In genomic region chr2:25349397-25349796, GRCh38 we compare ENCODE assay signal across 17 cellular contexts. TPM values are rescaled to one million over a fixed set of nuclear protein-coding genes. Genes with fewer than 3 reads are reported as not detected.
DNase-seq lines count a peak whose midpoint lies in the region; ATAC-seq, FAIRE-seq and TF ChIP-seq lines count a peak whose summit lies in the region.
"Had no signal": no experiment of that assay in that cellular context is flagged by ENCODE, and none has a peak within 500 bp of the region (broad histone marks: within the 10 kb centered on the region; RNA-seq: fewer than 3 reads in every experiment).

No MANE protein-coding gene starts in this region.

- no peak overlapping the region for H2AFZ ChIP-seq in K562 (ENCODE audit: low read depth, low read length)
- no peak overlapping the region for H2AFZ ChIP-seq in mesenchymal stem cell (ENCODE audit: low read depth, low read length)

- CTCF ChIA-PET in K562 (lab: Yijun Ruan, JAX; ENCODE audit: low intra/inter-chr PET ratio), result no interaction called here
- CTCF ChIA-PET in Caco-2 (lab: Charles Lee), result interaction anchor here (0.8 kb wide), 1 partner anchor 13 kb away, joined by 3 read pairs; no protein-coding TSS in a partner anchor

- H3K23ac ChIP-seq in mesenchymal stem cell (ENCODE audit: low read length in 2 of 2), result no peak overlapping the region

- no peak for TF ChIP-seq EP300 in K562 (IDR thresholded peaks at IDR 0.05; ENCODE audit: low read length)

- no peaks in the 10 kb centered on the region for H3K36me3 Mint-ChIP-seq in glutamatergic neuron (ENCODE audit: unreplicated experiment)
- H3K36me3 Mint-ChIP-seq in Caco-2 (ENCODE audit: insufficient read depth, unreplicated experiment), result no peaks in the 10 kb centered on the region

- H2BK15ac ChIP-seq in mesenchymal stem cell (ENCODE audit: low read depth, poor library complexity, severe bottlenecking), result no peak overlapping the region

- H3K9ac ChIP-seq in K562 (ENCODE audit: insufficient read depth in 1 of 2, low read depth in 2 of 2, low read length in 2 of 2) (no peak overlapping the region), mesenchymal stem cell (ENCODE audit: low read length) (no peak overlapping the region)

- H3K4me3 ChIP-seq in AG09309 (ENCODE audit: control insufficient read depth, low read depth, low read length), result no peak overlapping the region
- no peak overlapping the region for H3K4me3 ChIP-seq in K562
- no peak overlapping the region for H3K4me3 ChIP-seq in mesenchymal stem cell (ENCODE audit: insufficient read depth in 1 of 2, low read depth in 1 of 2, low read length in 2 of 2)
- no peak overlapping the region for H3K4me3 ChIP-seq in Caco-2 (ENCODE audit: low read depth, low read length)
- H3K4me3 ChIP-seq: pancreas, uterus had no signal

- no peaks in the 10 kb centered on the region for H3K79me1 ChIP-seq in mesenchymal stem cell (replicated peaks; ENCODE audit: low read length, poor library complexity, severe bottlenecking)

- H3K27ac Mint-ChIP-seq in glutamatergic neuron (ENCODE audit: unreplicated experiment), result no peak overlapping the region
- no peak overlapping the region for H3K27ac Mint-ChIP-seq in Caco-2 (ENCODE audit: unreplicated experiment)
- H3K27ac Mint-ChIP-seq: activated CD4-positive, alpha-beta memory T cell treated with anti-CD3 and anti-CD28 coated beads, Interleukin-2, amount 10 ng/mL, durations not matched to agents 7 days and 5 days; T-helper 1 cell treated with Interleukin-12 subunit alpha and Interleukin-12 subunit beta and Interleukin-4 antibody, amounts not matched to agents 30 μg/mL and 1 μg/mL, for 36 hours had no signal

- H3K4me2 ChIP-seq in K562 (ENCODE audit: insufficient read depth, low read length) (no peak overlapping the region), mesenchymal stem cell (ENCODE audit: low read length, poor library complexity, severe bottlenecking) (no peak overlapping the region)

- H3K18ac ChIP-seq in mesenchymal stem cell (ENCODE audit: low read depth in 1 of 2, low read length in 2 of 2), result peak overlapping the region; percentile 1 to 13

- H3K9me1 ChIP-seq in K562 (ENCODE audit: control insufficient read depth, insufficient read depth, low read length), result no peaks in the 10 kb centered on the region

- H3K27ac ChIP-seq in K562 (ENCODE audit: extremely low read depth, low read depth, low read length), result no peak overlapping the region
- H3K27ac ChIP-seq in mesenchymal stem cell (ENCODE audit: low read length, poor library complexity, severe bottlenecking), result peak overlapping the region; percentile 12
- H3K27ac ChIP-seq: epithelial cell of prostate, pancreas, uterus had no signal

- TF ChIP-seq POLR2A in K562 (conservative IDR thresholded peaks at IDR 0.05), result no peak

- H2BK5ac ChIP-seq in mesenchymal stem cell (ENCODE audit: low read depth, low read length, poor library complexity, severe bottlenecking), result no peak overlapping the region

- peak; percentile 89 for FAIRE-seq in HTR-8/SVneo (lab: Jason Lieb, UNC)
- FAIRE-seq in K562 (lab: Jason Lieb, UNC), result no peak
- FAIRE-seq: GM18507, pancreas had no signal

- no peak overlapping the region for H4K91ac ChIP-seq in mesenchymal stem cell (ENCODE audit: low read length)

- H3K36me3 ChIP-seq in K562 (ENCODE audit: control insufficient read depth, insufficient read depth, low read length) (no peaks in the 10 kb centered on the region), mesenchymal stem cell (ENCODE audit: control insufficient read depth in 1 of 2, insufficient read depth in 2 of 2, low read depth in 1 of 2, low read length in 2 of 2) (no peaks in the 10 kb centered on the region), Caco-2 (ENCODE audit: control insufficient read depth, insufficient read depth, low read length) (no peaks in the 10 kb centered on the region)
- H3K36me3 ChIP-seq: pancreas, uterus had no signal

- H3K79me2 ChIP-seq in K562 (ENCODE audit: control insufficient read depth, insufficient read depth, low read length), result no peaks in the 10 kb centered on the region

- DNase-seq in AG09309 (ENCODE audit: low read depth), result peak; percentile 38
- DNase-seq in HTR-8/SVneo (ENCODE audit: insufficient read length, low spot score), result peak; percentile 84
- DNase-seq in K562 (ENCODE audit: extremely low read depth in 1 of 4, low spot score in 3 of 4), result no peak
- DNase-seq in mesenchymal stem cell, result peak; percentile 63
- no peak for DNase-seq in mucosa of gallbladder (ENCODE audit: low spot score)
- DNase-seq in glutamatergic neuron, result no peak
- no peak for DNase-seq in activated CD8-positive, alpha-beta memory T cell treated with anti-CD3 and anti-CD28 coated beads, Interleukin-2, amount 50 U/mL, for 4 hours
- no peak for DNase-seq in Caco-2
- DNase-seq: activated CD4-positive, alpha-beta memory T cell treated with anti-CD3 and anti-CD28 coated beads, Interleukin-2, amount 10 ng/mL, durations not matched to agents 7 days and 5 days; activated effector memory CD4-positive, alpha-beta T cell treated with Interleukin-2 at 50 U/mL for 16 hours; NCI-H345; pancreas; stimulated activated CD8-positive, alpha-beta memory T cell treated with anti-CD3 and anti-CD28 coated beads, Interleukin-4, amount 100 ng/mL, for 48 hours; uterus had no signal

- no peak overlapping the region for H2AK5ac ChIP-seq in mesenchymal stem cell (ENCODE audit: low read length, severe bottlenecking)

- H3K9me3 Mint-ChIP-seq in glutamatergic neuron (ENCODE audit: unreplicated experiment) (peaks cover 6% of the 10 kb centered on the region), Caco-2 (ENCODE audit: unreplicated experiment) (no peaks in the 10 kb centered on the region)
- H3K9me3 Mint-ChIP-seq: activated CD4-positive, alpha-beta memory T cell treated with anti-CD3 and anti-CD28 coated beads, Interleukin-2, amount 10 ng/mL, durations not matched to agents 7 days and 5 days; T-helper 1 cell treated with Interleukin-12 subunit alpha and Interleukin-12 subunit beta and Interleukin-4 antibody, amounts not matched to agents 30 μg/mL and 1 μg/mL, for 36 hours had no signal

- H3K14ac ChIP-seq in mesenchymal stem cell (ENCODE audit: low read length in 2 of 2), result no peak overlapping the region

- BruUV-seq in K562 (replicated peaks; lab: Mats Ljungman, UMichigan), result no TSS peak
- BruUV-seq in Caco-2 (replicated peaks; lab: Mats Ljungman, UMichigan), result no TSS peak

- POLR2A ChIA-PET in K562 (lab: Yijun Ruan, JAX) (interaction anchor here (0.6 to 1.2 kb wide), 3 partner anchors 13 to 1033 kb away, joined by 3 to 5 read pairs (median 4); no protein-coding TSS in a partner anchor), Caco-2 (lab: Charles Lee) (no interaction called here)

- H3K4me3 Mint-ChIP-seq in glutamatergic neuron (ENCODE audit: unreplicated experiment), result no peak overlapping the region
- no peak overlapping the region for H3K4me3 Mint-ChIP-seq in Caco-2 (ENCODE audit: unreplicated experiment)
- H3K4me3 Mint-ChIP-seq: activated CD4-positive, alpha-beta memory T cell treated with anti-CD3 and anti-CD28 coated beads, Interleukin-2, amount 10 ng/mL, durations not matched to agents 7 days and 5 days; T-helper 1 cell treated with Interleukin-12 subunit alpha and Interleukin-12 subunit beta and Interleukin-4 antibody, amounts not matched to agents 30 μg/mL and 1 μg/mL, for 36 hours had no signal

- H3K27me3 ChIP-seq in K562 (ENCODE audit: control insufficient read depth in 2 of 2, insufficient read depth in 2 of 2, low read length in 2 of 2) (peaks cover 28 to 52% of the 10 kb centered on the region in 2 experiments), mesenchymal stem cell (ENCODE audit: control insufficient read depth in 1 of 2, insufficient read depth in 1 of 2, low read length in 2 of 2) (peaks cover 0 to 5% of the 10 kb centered on the region in 2 experiments), Caco-2 (replicated peaks; ENCODE audit: control insufficient read depth, insufficient read depth, low read length) (no peaks in the 10 kb centered on the region)
- H3K27me3 ChIP-seq: pancreas, uterus had no signal

- no peaks in the 10 kb centered on the region for H3K9me3 ChIP-seq in K562 (replicated peaks; ENCODE audit: control insufficient read depth, insufficient read depth, low read depth, low read length)
- no peaks in the 10 kb centered on the region for H3K9me3 ChIP-seq in mesenchymal stem cell (ENCODE audit: control insufficient read depth, low read length)
- H3K9me3 ChIP-seq in Caco-2, result no peaks in the 10 kb centered on the region
- H3K9me3 ChIP-seq: pancreas, uterus had no signal

- H3K27me3 Mint-ChIP-seq in glutamatergic neuron (ENCODE audit: unreplicated experiment), result peaks cover 4% of the 10 kb centered on the region
- no peaks in the 10 kb centered on the region for H3K27me3 Mint-ChIP-seq in Caco-2 (ENCODE audit: insufficient read depth, unreplicated experiment)

- intact Hi-C loops in K562 (cut with micrococcal nuclease) (no loop called here), Caco-2 (cut with micrococcal nuclease; ENCODE audit: unreplicated experiment) (no loop called here)

- H2BK12ac ChIP-seq in mesenchymal stem cell (ENCODE audit: low read length in 2 of 2), result no peak overlapping the region

- H3K4ac ChIP-seq in mesenchymal stem cell (ENCODE audit: low read depth in 1 of 2, low read length in 2 of 2), result no peak overlapping the region

- no peaks in the 10 kb centered on the region; a peak in 1 of 5 replicates for H3K4me1 ChIP-seq in K562 (replicated peaks in 1 of 2; ENCODE audit: control insufficient read depth in 2 of 2, insufficient read depth in 2 of 2, low read length in 2 of 2)
- peaks cover 13% of the 10 kb centered on the region for H3K4me1 ChIP-seq in mesenchymal stem cell (ENCODE audit: control insufficient read depth, insufficient read depth, low read depth, low read length)
- H3K4me1 ChIP-seq in Caco-2, result 0 out of 2 replicates have a peak, but pooled peaks cover 6% of the 10 kb centered on the region
- H3K4me1 ChIP-seq: pancreas, uterus had no signal

- H4K20me1 ChIP-seq in K562 (replicated peaks; ENCODE audit: control insufficient read depth, insufficient read depth, low read length), result no peaks in the 10 kb centered on the region

- in situ Hi-C loops in K562 (cut with MboI), result no loop called here

- no peak for TF ChIP-seq RAD21 in K562 (CRISPR knock-in tag; conservative IDR thresholded peaks at IDR 0.05 in 1 of 2, IDR thresholded peaks at IDR 0.05 in 1 of 2)

- TF ChIP-seq CTCF in AG09309 (IDR thresholded peaks at IDR 0.05; ENCODE audit: control insufficient read depth, insufficient read depth, low read depth, low read length, missing control alignments) (no peak), K562 (IDR thresholded peaks at IDR 0.05 in 2 of 3, conservative IDR thresholded peaks at IDR 0.05 in 1 of 3; ENCODE audit: insufficient read depth in 2 of 3, low read depth in 1 of 3, low read length in 3 of 3) (no peak), glutamatergic neuron (IDR thresholded peaks at IDR 0.05; ENCODE audit: partially characterized antibody, unreplicated experiment) (no peak), Caco-2 (IDR thresholded peaks at IDR 0.05; ENCODE audit: insufficient read depth in 1 of 2, low read depth in 1 of 2, low read length in 1 of 2, severe bottlenecking in 1 of 2, unreplicated experiment in 1 of 2) (no peak)

- WGBS in K562 (ENCODE audit: insufficient coverage, low coverage, missing lambda C conversion rate), result 45% methylated on average over 7 of the region's 7 CpGs
- WGBS in mesenchymal stem cell, result 69% methylated on average over 7 of the region's 7 CpGs

- ATAC-seq in K562, result no peak
- ATAC-seq: pancreas had no signal

- H2BK120ac ChIP-seq in mesenchymal stem cell (ENCODE audit: low read depth, low read length), result no peak overlapping the region

- H4K8ac ChIP-seq in mesenchymal stem cell (ENCODE audit: low read length), result peak overlapping the region; percentile 1

- H3K4me1 Mint-ChIP-seq in glutamatergic neuron (ENCODE audit: low read depth, unreplicated experiment), result no peaks in the 10 kb centered on the region
- H3K4me1 Mint-ChIP-seq in Caco-2 (ENCODE audit: low read depth, unreplicated experiment), result peaks cover 11% of the 10 kb centered on the region

RNA-seq across cellular contexts. Expression of gene DNMT3A, which starts 7.7 kb away (rescaled TPM):
- 17.3 and 36.0 TPM in 2 replicates for total RNA-seq in K562 (2011; cell fraction: chromatin; rRNA removed; ENCODE audit: low replicate concordance)
- total RNA-seq in K562 (2011; cell fraction: nucleolus; rRNA removed), result 20.7 and 22.2 TPM in 2 replicates
- 15.0 and 23.5 TPM in 2 replicates for total RNA-seq in K562 (2011; cell fraction: nucleoplasm; rRNA removed)
- 6.3 and 7.0 TPM in 2 replicates for total RNA-seq in K562 (2014; rRNA removed)
- total RNA-seq in K562 (2014; rRNA removed; fragmentation: Illumina TruSeq; extraction: Trizol), result 3.7 and 4.4 TPM in 2 replicates
- total RNA-seq in K562 (2015; rRNA removed; fragmentation: Illumina TruSeq; extraction: Trizol), result 4.5 and 5.0 TPM in 2 replicates
- 13.5 and 16.0 TPM in 2 replicates for total RNA-seq in K562 (2021)
- polyA plus RNA-seq in K562 (2011; rRNA removed), result 4.6 and 4.8 TPM in 2 replicates
- polyA plus RNA-seq in K562 (2011; cell fraction: cytosol; rRNA removed), result 5.2 TPM in 2 replicates
- 13.6 and 23.1 TPM in 2 replicates for polyA plus RNA-seq in K562 (2011; cell fraction: nucleus; rRNA removed)
- polyA plus RNA-seq in K562 (2012), result 7.3 and 8.9 TPM in 2 replicates
- polyA plus RNA-seq in K562 (2014; fragmentation: Illumina TruSeq; extraction: Trizol), result 5.9 and 6.1 TPM in 2 replicates
- polyA plus RNA-seq in K562 (2014; fragmentation: Nextera tagmentation; extraction: Ambion mirVana), result 1 to 10 TPM; 3.0 to 8.7 TPM
- 6.2 and 9.4 TPM in 2 replicates for polyA plus RNA-seq in K562 (2014; rRNA removed)
- polyA minus RNA-seq in K562 (2011; rRNA and poly(A)+ RNA removed), result 7.9 and 9.0 TPM in 2 replicates
- 10.6 and 17.4 TPM in 2 replicates for polyA minus RNA-seq in K562 (2011; cell fraction: cytosol; rRNA and poly(A)+ RNA removed)
- 9.6 and 10.0 TPM in 2 replicates for polyA minus RNA-seq in K562 (2011; cell fraction: nucleus; rRNA and poly(A)+ RNA removed)
- 10.8 TPM for polyA plus RNA-seq in mesenchymal stem cell (2013, experiment 1 of 2)
- polyA plus RNA-seq in mesenchymal stem cell (2013, experiment 2 of 2), result 10.1 TPM
- 51.2 TPM for total RNA-seq in mucosa of gallbladder
- 175 TPM for total RNA-seq in glutamatergic neuron (ENCODE audit: unreplicated experiment)
- 62.1 and 72.2 TPM in 2 replicates for total RNA-seq in Caco-2 (2022)

Comparison
In these comparisons a context has a peak if more than half of its experiments do, and no peak if none do; other contexts are left out.
1. DNase-seq: peak in AG09309 (single experiment), HTR-8/SVneo (single experiment) and mesenchymal stem cell (single experiment); none in K562 (0 of 4), mucosa of gallbladder (single experiment), glutamatergic neuron (single experiment), activated CD8-positive, alpha-beta memory T cell treated with anti-CD3 and anti-CD28 coated beads, Interleukin-2, amount 50 U/mL, for 4 hours (single experiment) and Caco-2 (0 of 2).